ENCODE assay signal across 16 cellular contexts in genomic region chr10:74542077-74542476, GRCh38.
DNase-seq lines count a peak whose midpoint lies in the region; ATAC-seq and TF ChIP-seq lines count a peak whose summit lies in the region.
"Had no signal": no experiment of that assay in that cellular context is flagged by ENCODE, and none has a peak within 500 bp of the region (broad histone marks: within the 10 kb centered on the region; RNA-seq: fewer than 3 reads in every experiment).

No MANE protein-coding gene starts in this region.

- POLR2A ChIA-PET in WTC11 (lab: Charles Lee) = no interaction called here

- DNase-seq in GM04504 (ENCODE audit: low read depth) (peak; percentile 72), adipocyte (ENCODE audit: low read depth) (peak; percentile 96), foreskin keratinocyte (peak; percentile 12 to 21), retinal pigment epithelial cell (ENCODE audit: low read depth) (peak; percentile 49), GOT3 (lab: John Stamatoyannopoulos, UW) (no peak), WTC11 (ENCODE audit: low spot score) (no peak), RKO (ENCODE audit: low spot score) (no peak)
- no peak for DNase-seq in stimulated activated CD4-positive, alpha-beta T cell treated with anti-CD3 and anti-CD28 coated beads, Interleukin-2, amount 100 ng/mL, for 48 hours
- DNase-seq: activated CD4-positive, alpha-beta T cell treated with anti-CD3 and anti-CD28 coated beads for 1 hour; activated effector memory CD4-positive, alpha-beta T cell treated with Interleukin-2 at 50 U/mL for 16 hours; DMS153; effector memory CD4-positive, alpha-beta T cell; natural killer cell; NCI-H510A; stimulated activated CD4-positive, alpha-beta T cell treated with anti-CD3 and anti-CD28 coated beads, Interleukin-15, amount 100 ng/mL, for 24 hours had no signal

- H3K4me1 ChIP-seq in adipocyte (ENCODE audit: control insufficient read depth, insufficient read depth, low read length) (peaks cover 31% of the 10 kb centered on the region), foreskin keratinocyte (peaks cover 11% of the 10 kb centered on the region)
- H3K4me1 ChIP-seq: SJSA1 had no signal

- H3K4me3 ChIP-seq in adipocyte (ENCODE audit: low read length) (peak overlapping the region; percentile 61), retinal pigment epithelial cell (ENCODE audit: low read length) (no peak overlapping the region)
- H3K4me3 ChIP-seq: SJSA1 had no signal

- no peak overlapping the region; the same call in 1 of the 2 replicates for H3K27ac Mint-ChIP-seq in WTC11
- H3K27ac Mint-ChIP-seq: natural killer cell had no signal

- no peaks in the 10 kb centered on the region for H3K36me3 Mint-ChIP-seq in WTC11
- H3K36me3 Mint-ChIP-seq: natural killer cell had no signal

- no peaks in the 10 kb centered on the region for H3K9me3 ChIP-seq in adipocyte (ENCODE audit: control insufficient read depth, low read length)
- H3K9me3 ChIP-seq: SJSA1 had no signal

- no peaks in the 10 kb centered on the region for H3K36me3 ChIP-seq in adipocyte (ENCODE audit: control insufficient read depth, insufficient read depth, low read length, severe bottlenecking)
- H3K36me3 ChIP-seq: SJSA1 had no signal

- H3K27ac ChIP-seq in foreskin keratinocyte = no peak overlapping the region
- H3K27ac ChIP-seq: SJSA1 had no signal

- CTCF ChIA-PET in WTC11 (lab: Charles Lee) = no interaction called here

- H3K9ac ChIP-seq in adipocyte (ENCODE audit: low read length) = peak overlapping the region; percentile 63

- ATAC-seq in foreskin keratinocyte (peak; percentile 11), WTC11 (no peak)
- ATAC-seq: natural killer cell had no signal

- no peaks in the 10 kb centered on the region for H3K27me3 Mint-ChIP-seq in WTC11 (ENCODE audit: low read depth)

- H3K9me3 Mint-ChIP-seq in WTC11 = 0 out of 2 replicates have a peak, but pooled peaks cover 2% of the 10 kb centered on the region
- H3K9me3 Mint-ChIP-seq: natural killer cell had no signal

- H3K4me3 Mint-ChIP-seq in WTC11 = no peak overlapping the region
- H3K4me3 Mint-ChIP-seq: natural killer cell had no signal

- H3K4me1 Mint-ChIP-seq in WTC11 = peaks cover 33% of the 10 kb centered on the region

- H3K27me3 ChIP-seq in adipocyte (replicated peaks; ENCODE audit: control insufficient read depth, insufficient read depth, low read length) = no peaks in the 10 kb centered on the region
- H3K27me3 ChIP-seq in foreskin keratinocyte = no peaks in the 10 kb centered on the region
- H3K27me3 ChIP-seq: SJSA1 had no signal

- TF ChIP-seq CTCF in foreskin keratinocyte (conservative IDR thresholded peaks at IDR 0.05) (no peak), retinal pigment epithelial cell (conservative IDR thresholded peaks at IDR 0.05; ENCODE audit: low read depth, low read length) (no peak), WTC11 (IDR thresholded peaks at IDR 0.05) (no peak)

TF ChIP-seq in WTC11, 78 proteins besides CTCF, POLR2A, EP300 and RAD21 (continues in another document):
- TF ChIP-seq NR1H2 (CRISPR knock-in tag; IDR thresholded peaks at IDR 0.05) (no peak), SP1 (CRISPR knock-in tag; conservative IDR thresholded peaks at IDR 0.05) (no peak), PREB (CRISPR knock-in tag; IDR thresholded peaks at IDR 0.05; ENCODE audit: borderline replicate concordance) (no peak), E2F1 (CRISPR knock-in tag; IDR thresholded peaks at IDR 0.05) (no peak), AFF4 (CRISPR knock-in tag; IDR thresholded peaks at IDR 0.05; ENCODE audit: borderline replicate concordance) (no peak), NR3C1 (CRISPR knock-in tag; conservative IDR thresholded peaks at IDR 0.05; ENCODE audit: low read depth) (no peak), ZNF532 (CRISPR knock-in tag; IDR thresholded peaks at IDR 0.05; ENCODE audit: borderline replicate concordance) (no peak), CREB1 (CRISPR knock-in tag; IDR thresholded peaks at IDR 0.05) (no peak), NFATC4 (CRISPR knock-in tag; IDR thresholded peaks at IDR 0.05) (no peak), ZNF396 (CRISPR knock-in tag; IDR thresholded peaks at IDR 0.05; ENCODE audit: borderline replicate concordance) (no peak), ZMAT4 (CRISPR knock-in tag; IDR thresholded peaks at IDR 0.05) (no peak), SMAD4 (CRISPR knock-in tag; IDR thresholded peaks at IDR 0.05) (no peak), PRRX2 (CRISPR knock-in tag; IDR thresholded peaks at IDR 0.05) (no peak), NFYB (CRISPR knock-in tag; conservative IDR thresholded peaks at IDR 0.05; ENCODE audit: low read depth) (no peak)

Comparison
In these comparisons a context has a peak if more than half of its experiments do, and no peak if none do; other contexts are left out.
1. DNase-seq: peak in GM04504 (single experiment), adipocyte (single experiment), foreskin keratinocyte (2 of 2) and retinal pigment epithelial cell (single experiment); none in stimulated activated CD4-positive, alpha-beta T cell treated with anti-CD3 and anti-CD28 coated beads, Interleukin-2, amount 100 ng/mL, for 48 hours (0 of 2), GOT3 (single experiment), WTC11 (single experiment) and RKO (single experiment).